In the genomic region with DNA sequence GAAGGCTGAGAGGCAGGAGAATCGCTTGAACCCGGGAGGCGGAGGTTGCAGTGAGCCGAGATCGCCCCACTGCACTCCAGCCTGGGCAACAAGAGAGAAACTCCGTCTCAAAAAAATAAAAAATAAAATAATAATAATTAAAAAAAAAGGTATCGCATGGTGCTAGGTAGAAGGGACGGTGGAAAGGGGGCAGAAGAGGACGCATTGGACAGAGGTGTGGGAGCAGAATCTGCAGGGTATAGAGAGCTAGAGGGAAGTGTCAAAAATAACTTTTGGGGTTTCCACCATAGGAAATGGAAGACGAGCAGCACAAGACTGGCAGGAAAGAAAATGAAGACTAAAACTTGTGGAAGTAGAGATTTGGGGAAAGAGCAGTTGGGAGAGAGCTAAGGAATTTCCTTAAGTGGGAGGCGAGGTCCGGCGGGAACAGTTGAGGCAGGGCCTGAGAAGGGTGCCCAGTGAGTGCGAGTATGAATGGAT, we compare ENCODE assay signal across 9 cellular contexts. TPM values are rescaled to one million over a fixed set of nuclear protein-coding genes. Genes with fewer than 3 reads are reported as not detected.
A peak's percentile ranks its signal among the peaks of the same experiment; 100 is the strongest.
DNase-seq lines count a peak whose midpoint lies in the region; ATAC-seq, FAIRE-seq and TF ChIP-seq lines count a peak whose summit lies in the region.
"Had no signal": no experiment of that assay in that cellular context is flagged by ENCODE, and none has a peak within 500 bp of the region (broad histone marks: within the 10 kb centered on the region; RNA-seq: fewer than 3 reads in every experiment).

No MANE protein-coding gene starts in this region.

- H3K9me3 Mint-ChIP-seq in central memory CD8-positive, alpha-beta T cell: no peaks in the 10 kb centered on the region

- TF ChIP-seq CTCF in C4-2B (conservative IDR thresholded peaks at IDR 0.05) (no peak), mucosa of descending colon (IDR thresholded peaks at IDR 0.05) (no peak)

- intact Hi-C loops in mucosa of descending colon (cut with DNase I, micrococcal nuclease): no loop called here

- H3K27ac ChIP-seq in C4-2B (peak overlapping the region; percentile 92), Karpas-422 (ENCODE audit: low read length) (no peak overlapping the region)

- ATAC-seq in central memory CD8-positive, alpha-beta T cell (replicated peaks; ENCODE audit: extremely low read depth, poor library complexity, severe bottlenecking): peak; percentile 16
- peak; percentile 2 for ATAC-seq in mucosa of descending colon

- H3K4me1 ChIP-seq in Karpas-422 (ENCODE audit: low read length) (peaks cover 50% of the 10 kb centered on the region), mucosa of descending colon (ENCODE audit: low read depth) (peaks cover 18% of the 10 kb centered on the region)

- no peaks in the 10 kb centered on the region for H3K27me3 ChIP-seq in Karpas-422 (ENCODE audit: low read length)

- peak overlapping the region; percentile 97 for H3K9ac ChIP-seq in Karpas-422 (ENCODE audit: low read length)

- no peaks in the 10 kb centered on the region for H3K9me2 ChIP-seq in Karpas-422 (replicated peaks; ENCODE audit: insufficient read depth, low read length)

- peaks cover 35% of the 10 kb centered on the region for H3K27me3 Mint-ChIP-seq in central memory CD8-positive, alpha-beta T cell

- peaks cover 28% of the 10 kb centered on the region for H4K20me1 ChIP-seq in Karpas-422 (ENCODE audit: insufficient read depth, low read depth, low read length)

- H3K4me1 Mint-ChIP-seq in central memory CD8-positive, alpha-beta T cell: peaks cover 60% of the 10 kb centered on the region

- no peaks in the 10 kb centered on the region for H3K36me3 ChIP-seq in Karpas-422 (ENCODE audit: insufficient read depth, low read length)
- H3K36me3 ChIP-seq in mucosa of descending colon (ENCODE audit: low read depth): no peaks in the 10 kb centered on the region

- H3K79me2 ChIP-seq in Karpas-422 (ENCODE audit: low read length): peaks cover 43% of the 10 kb centered on the region

- peaks cover 10% of the 10 kb centered on the region for H3K36me3 Mint-ChIP-seq in central memory CD8-positive, alpha-beta T cell (ENCODE audit: insufficient read depth)

- H3K4me3 Mint-ChIP-seq in central memory CD8-positive, alpha-beta T cell: peak overlapping the region; percentile 92

- H3K9me3 ChIP-seq in Karpas-422 (ENCODE audit: low read length) (no peaks in the 10 kb centered on the region), mucosa of descending colon (no peaks in the 10 kb centered on the region)

- H3K4me3 ChIP-seq in Karpas-422 (ENCODE audit: low read length) (peak overlapping the region; percentile 80), mucosa of descending colon (peak overlapping the region; percentile 1)

- peak overlapping the region; percentile 90 for H3K27ac Mint-ChIP-seq in central memory CD8-positive, alpha-beta T cell (ENCODE audit: low read depth)

- DNase-seq in Karpas-422 (peak; percentile 50), mucosa of descending colon (peak in 1 of 3 donors; percentile 10), ureter (ENCODE audit: low spot score) (no peak), HTR-8/SVneo (ENCODE audit: insufficient read length, low spot score) (no peak), GF-D8 (lab: John Stamatoyannopoulos, UW) (no peak)
- DNase-seq in central memory CD8-positive, alpha-beta T cell (ENCODE audit: low spot score in 2 of 2): no peak
- DNase-seq in stimulated activated CD8-positive, alpha-beta memory T cell treated with anti-CD3 and anti-CD28 coated beads, Interleukin-4, amount 100 ng/mL, for 48 hours: no peak

- peak overlapping the region; percentile 83 for H2AFZ ChIP-seq in Karpas-422 (ENCODE audit: low read length)

- H3K4me2 ChIP-seq in Karpas-422 (ENCODE audit: low read depth, low read length, poor library complexity, severe bottlenecking): peak overlapping the region; percentile 87

- no peak for FAIRE-seq in HTR-8/SVneo (lab: Jason Lieb, UNC)

RNA-seq across cellular contexts. Expression of a gene that starts 0.6 kb away (rescaled TPM):
- 41.9 and 44.5 TPM in 2 replicates for total RNA-seq in Karpas-422 (2014; rRNA removed; shearing (Covaris generic); ENCODE audit: low replicate concordance)
- total RNA-seq in mucosa of descending colon (10 to 100 TPM; 19.5 to 23.8 (median 20.2) TPM), ureter (24.5 TPM)

RNA-seq across cellular contexts. Expression of a gene that starts 11.0 kb away (rescaled TPM):
- total RNA-seq in Karpas-422 (2014; rRNA removed; shearing (Covaris generic); ENCODE audit: low replicate concordance): not detected in 2 replicates
- total RNA-seq in mucosa of descending colon (1 to 10 TPM; 2.2 to 8.2 (median 5.3) TPM), ureter (2.3 TPM)
- total RNA-seq: lung microvascular endothelial cell had no signal
